ENCODE assay signal across 22 cellular contexts in the genomic region with DNA sequence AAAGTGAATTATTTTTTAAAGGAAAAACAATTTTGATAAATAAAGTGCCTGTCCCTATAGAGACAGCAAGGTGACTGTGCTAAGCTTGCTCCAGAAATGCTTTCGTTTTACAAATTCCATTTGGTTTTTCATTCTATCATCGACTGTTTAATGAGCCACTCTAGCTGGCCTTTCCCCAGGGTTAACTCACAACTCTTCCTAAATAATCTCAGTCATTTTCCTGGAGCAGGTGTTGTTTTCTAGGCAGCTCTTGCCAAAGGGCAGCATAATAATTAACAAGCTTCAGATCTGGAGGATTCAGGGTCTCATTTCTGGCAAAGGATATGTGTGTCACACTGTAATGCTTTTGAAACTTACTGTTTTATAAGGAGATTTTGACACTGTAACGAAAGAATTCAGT.
DNase-seq lines count a peak whose midpoint lies in the region; TF ChIP-seq lines count a peak whose summit lies in the region.
"Had no signal": no experiment of that assay in that cellular context is flagged by ENCODE, and none has a peak within 500 bp of the region (broad histone marks: within the 10 kb centered on the region; RNA-seq: fewer than 3 reads in every experiment).

No MANE protein-coding gene starts in this region.

- 29 to 42% methylated on average over 3 of the region's 3 CpGs for WGBS in GM23248 (ENCODE audit: low coverage in 1 of 2, low lambda C conversion rate in 2 of 2, missing lambda C conversion rate in 2 of 2), 2 experiments

- H3F3A ChIP-seq in GM23248 (ENCODE audit: insufficient read depth): no peaks in the 10 kb centered on the region

- H3K27ac ChIP-seq in GM23248 (no peak overlapping the region), brain microvascular endothelial cell (no peak overlapping the region)
- H3K27ac ChIP-seq: left lung, neutrophil, sigmoid colon, transverse colon had no signal

- no peaks in the 10 kb centered on the region for H4K20me1 ChIP-seq in GM23248 (ENCODE audit: insufficient read depth)

- no peak overlapping the region for H3K9ac ChIP-seq in GM23248

- H3K4me2 ChIP-seq in GM23248 (ENCODE audit: unreplicated experiment): peak overlapping the region; percentile 56

- H2AFZ ChIP-seq in GM23248: peak overlapping the region; percentile 18; the same call in 1 of the 2 replicates

- H3K9me2 ChIP-seq in GM23248 (ENCODE audit: insufficient read depth): no peaks in the 10 kb centered on the region

- H3K4me3 ChIP-seq in GM23248 (peak overlapping the region; percentile 25; the same call in 1 of the 2 replicates), kidney epithelial cell (ENCODE audit: low read depth, low read length) (no peak overlapping the region), brain microvascular endothelial cell (ENCODE audit: low read depth, low read length) (no peak overlapping the region)
- H3K4me3 ChIP-seq: left lung, sigmoid colon, transverse colon had no signal

- no peaks in the 10 kb centered on the region for H3K27me3 ChIP-seq in GM23248 (replicated peaks; ENCODE audit: insufficient read depth)
- no peaks in the 10 kb centered on the region for H3K27me3 ChIP-seq in kidney epithelial cell (ENCODE audit: control insufficient read depth, insufficient read depth, low read length)
- no peaks in the 10 kb centered on the region for H3K27me3 ChIP-seq in brain microvascular endothelial cell (replicated peaks)
- H3K27me3 ChIP-seq: left lung, neutrophil, sigmoid colon, transverse colon had no signal

- POLR2A ChIA-PET in HEK293T (lab: Yijun Ruan, JAX): no interaction called here

- CTCF ChIA-PET in HEK293T (lab: Yijun Ruan, JAX): no interaction called here

- no peak for TF ChIP-seq CTCF in kidney epithelial cell (IDR thresholded peaks at IDR 0.05; ENCODE audit: insufficient read depth, low read length, poor library complexity, severe bottlenecking)
- no peak for TF ChIP-seq CTCF in brain microvascular endothelial cell (IDR thresholded peaks at IDR 0.05; ENCODE audit: low read depth, low read length, missing control alignments)

- H3K9me3 ChIP-seq in GM23248 (ENCODE audit: low read depth): no peaks in the 10 kb centered on the region
- H3K9me3 ChIP-seq: transverse colon had no signal

- in situ Hi-C loops in GM23248 (cut with MboI) (no loop called here), brain microvascular endothelial cell (cut with HindIII; ENCODE audit: low pct_ligation_motif_present, low sequenced_read_pairs) (no loop called here)

- H3K36me3 ChIP-seq in GM23248 (ENCODE audit: low read depth) (peaks cover 5% of the 10 kb centered on the region; the same call in 1 of the 2 replicates), kidney epithelial cell (ENCODE audit: control insufficient read depth, insufficient read depth, low read length) (no peaks in the 10 kb centered on the region), brain microvascular endothelial cell (replicated peaks) (no peaks in the 10 kb centered on the region)
- H3K36me3 ChIP-seq: left lung, neutrophil, sigmoid colon, transverse colon had no signal

- no peaks in the 10 kb centered on the region for H3K79me2 ChIP-seq in GM23248 (ENCODE audit: insufficient read depth)

- no peaks in the 10 kb centered on the region for H3K4me1 ChIP-seq in GM23248 (ENCODE audit: insufficient read depth)
- H3K4me1 ChIP-seq: left lung, sigmoid colon, transverse colon had no signal

- DNase-seq in GM23248: peak; percentile 36
- peak; percentile 69 for DNase-seq in NCI-H446 treated with DMSO at 0.1 percent for 48 hours (lab: John Stamatoyannopoulos, UW)
- DNase-seq in kidney epithelial cell (ENCODE audit: low read depth): peak; percentile 10
- peak; percentile 34 for DNase-seq in superior temporal gyrus (ENCODE audit: extremely low spot score)
- no peak for DNase-seq in brain microvascular endothelial cell
- no peak for DNase-seq in HEK293T (ENCODE audit: extremely low spot score)
- no peak for DNase-seq in NCI-H1930 (lab: John Stamatoyannopoulos, UW)
- DNase-seq: activated CD8-positive, alpha-beta T cell treated with anti-CD3 and anti-CD28 coated beads, Interleukin-2, amount 10 ng/mL, durations not matched to agents 7 days and 5 days; amygdala; DND-41; HFFc6; hypothalamus; left lung; mesenchymal stem cell; NCI-H187; NCI-H2171; NCI-H526; SIG-M5; sigmoid colon; stimulated activated CD4-positive, alpha-beta T cell treated with anti-CD3 and anti-CD28 coated beads, Interleukin-4, amount 100 ng/mL, for 24 hours; transverse colon had no signal

TF ChIP-seq in HEK293T, 16 proteins besides CTCF, POLR2A, EP300 and RAD21:
- no peak for TF ChIP-seq ARNT (IDR thresholded peaks at IDR 0.05)
- TF ChIP-seq SP1 (IDR thresholded peaks at IDR 0.05): no peak
- TF ChIP-seq HDGF (IDR thresholded peaks at IDR 0.05; ENCODE audit: borderline replicate concordance): no peak
- TF ChIP-seq, protein P1, sequence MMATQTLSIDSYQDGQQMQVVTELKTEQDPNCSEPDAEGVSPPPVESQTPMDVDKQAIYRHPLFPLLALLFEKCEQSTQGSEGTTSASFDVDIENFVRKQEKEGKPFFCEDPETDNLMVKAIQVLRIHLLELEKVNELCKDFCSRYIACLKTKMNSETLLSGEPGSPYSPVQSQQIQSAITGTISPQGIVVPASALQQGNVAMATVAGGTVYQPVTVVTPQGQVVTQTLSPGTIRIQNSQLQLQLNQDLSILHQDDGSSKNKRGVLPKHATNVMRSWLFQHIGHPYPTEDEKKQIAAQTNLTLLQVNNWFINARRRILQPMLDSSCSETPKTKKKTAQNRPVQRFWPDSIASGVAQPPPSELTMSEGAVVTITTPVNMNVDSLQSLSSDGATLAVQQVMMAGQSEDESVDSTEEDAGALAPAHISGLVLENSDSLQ (IDR thresholded peaks at IDR 0.05): no peak
- TF ChIP-seq FOXA1 (IDR thresholded peaks at IDR 0.05): no peak
- no peak for TF ChIP-seq ZNF384 (IDR thresholded peaks at IDR 0.05)
- TF ChIP-seq L3MBTL2 (conservative IDR thresholded peaks at IDR 0.05): no peak
- TF ChIP-seq CTBP1 (IDR thresholded peaks at IDR 0.05; ENCODE audit: borderline replicate concordance): no peak
- no peak for TF ChIP-seq SUZ12 (IDR thresholded peaks at IDR 0.05)
- no peak for TF ChIP-seq FOXK2 (IDR thresholded peaks at IDR 0.05)
- TF ChIP-seq TARDBP (IDR thresholded peaks at IDR 0.05): no peak
- TF ChIP-seq ELF4 (IDR thresholded peaks at IDR 0.05): no peak
- no peak for TF ChIP-seq LEF1 (IDR thresholded peaks at IDR 0.05; ENCODE audit: borderline replicate concordance)
- no peak for TF ChIP-seq BHLHE40 (IDR thresholded peaks at IDR 0.05; ENCODE audit: borderline replicate concordance)
- TF ChIP-seq NFRKB (IDR thresholded peaks at IDR 0.05): no peak
- TF ChIP-seq FOXM1 (IDR thresholded peaks at IDR 0.05; ENCODE audit: borderline replicate concordance): no peak

Comparison
In these comparisons a context has a peak if more than half of its experiments do, and no peak if none do; other contexts are left out.
1. DNase-seq: peak in GM23248 (single experiment), NCI-H446 treated with DMSO at 0.1 percent for 48 hours (single experiment), kidney epithelial cell (single experiment) and superior temporal gyrus (single experiment); none in brain microvascular endothelial cell (single experiment), HEK293T (single experiment) and NCI-H1930 (0 of 2).